13 cellular contexts compared by ENCODE assay signal in the genomic region with DNA sequence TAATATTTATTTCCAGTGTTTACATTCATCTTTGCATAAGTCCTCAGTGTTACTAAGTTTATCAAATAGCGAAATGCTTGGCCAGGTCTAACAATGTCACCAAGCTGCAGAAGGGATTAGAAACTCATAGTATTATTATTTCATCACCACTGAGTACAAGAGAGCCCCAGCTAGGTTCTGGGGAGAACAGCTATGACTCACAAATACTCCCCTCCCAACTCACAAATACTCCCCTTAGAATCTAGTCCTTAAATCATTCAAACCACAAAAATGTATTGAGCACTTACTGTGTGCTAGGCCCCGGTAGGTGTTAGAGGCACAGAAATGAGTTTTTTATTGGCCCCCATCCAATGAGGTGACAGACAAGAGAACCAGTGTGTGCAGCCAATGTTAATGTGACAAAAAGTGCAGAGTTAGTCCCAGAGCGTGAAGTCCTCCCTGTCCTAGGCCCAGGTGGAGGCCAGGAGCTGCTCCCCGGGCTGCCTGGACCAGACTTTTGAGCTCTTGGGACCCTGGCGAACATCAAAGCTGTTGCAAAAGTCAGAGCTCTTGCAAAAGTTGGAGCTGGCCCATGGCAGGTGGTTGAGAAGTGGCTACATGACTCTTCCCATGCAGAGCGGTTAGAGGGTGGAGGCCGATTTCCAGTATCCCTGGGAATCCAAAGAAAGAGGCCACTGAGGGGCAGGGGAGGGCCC. TPM values are rescaled to one million over a fixed set of nuclear protein-coding genes. Genes with fewer than 3 reads are reported as not detected.
DNase-seq lines count a peak whose midpoint lies in the region; ATAC-seq and TF ChIP-seq lines count a peak whose summit lies in the region.
"Had no signal": no experiment of that assay in that cellular context is flagged by ENCODE, and none has a peak within 500 bp of the region (broad histone marks: within the 10 kb centered on the region; RNA-seq: fewer than 3 reads in every experiment).

No MANE protein-coding gene starts in this region.

- peak; percentile 32 for ATAC-seq in GM21576 (IDR thresholded peaks at IDR 0.05; ENCODE audit: unreplicated experiment)
- peak; percentile 56 for ATAC-seq in HG03442 (IDR thresholded peaks at IDR 0.05; ENCODE audit: unreplicated experiment)
- no peak for ATAC-seq in activated CD4-positive, CD25-positive, alpha-beta regulatory T cell treated with anti-CD3 and anti-CD28 coated beads, Interleukin-2, amount 50 U/mL, for 24 hours

- DNase-seq in GM10248 (ENCODE audit: extremely low spot score) (peak; percentile 64), fibroblast of the aortic adventitia (ENCODE audit: low read depth) (peak; percentile 32), activated T-cell treated with anti-CD3 and anti-CD28 coated beads for 4 hours (no peak), kidney glomerular epithelial cell (lab: John Stamatoyannopoulos, UW) (no peak)
- DNase-seq in activated naive CD4-positive, alpha-beta T cell treated with Interleukin-2 at 50 U/mL for 16 hours = no peak
- DNase-seq: activated CD4-positive, alpha-beta T cell treated with anti-CD3 and anti-CD28 coated beads, Interleukin-2, amount 10 ng/mL, durations not matched to agents 7 days and 5 days; DMS79; kidney; NCI-H82 had no signal

- TF ChIP-seq CTCF in GM10248 (IDR thresholded peaks at IDR 0.05; ENCODE audit: control extremely low read depth, extremely low read depth, low read depth, missing control alignments) (no peak), fibroblast of the aortic adventitia (IDR thresholded peaks at IDR 0.05; ENCODE audit: insufficient read depth, low read length) (no peak)

- CTCF ChIA-PET in GM10248 (lab: Yijun Ruan, JAX) = interaction anchor here (0.6 to 4.5 kb wide), 8 partner anchors 10 to 58 kb away, joined by 3 to 21 read pairs (median 4); no protein-coding TSS in a partner anchor

- POLR2A ChIA-PET in GM10248 (lab: Yijun Ruan, JAX) = no interaction called here

- H3K4me3 ChIP-seq in fibroblast of the aortic adventitia (ENCODE audit: low read depth, low read length) = no peak overlapping the region
- H3K4me3 ChIP-seq: thoracic aorta had no signal

RNA-seq across cellular contexts. Expression of a gene that starts 9.8 kb away (rescaled TPM):
- 7.0 and 50.9 TPM in 2 replicates for total RNA-seq in fibroblast of the aortic adventitia (ENCODE audit: low replicate concordance)

Comparison
In these comparisons a context has a peak if more than half of its experiments do, and no peak if none do; other contexts are left out.
1. DNase-seq: peak in GM10248 (single experiment) and fibroblast of the aortic adventitia (single experiment); none in activated naive CD4-positive, alpha-beta T cell treated with Interleukin-2 at 50 U/mL for 16 hours (single experiment), activated T-cell treated with anti-CD3 and anti-CD28 coated beads for 4 hours (single experiment) and kidney glomerular epithelial cell (single experiment).
2. ATAC-seq: peak in GM21576 (single experiment) and HG03442 (single experiment); none in activated CD4-positive, CD25-positive, alpha-beta regulatory T cell treated with anti-CD3 and anti-CD28 coated beads, Interleukin-2, amount 50 U/mL, for 24 hours (0 of 2).